ENCODE assay signal across 8 cellular contexts in genomic region chr7:150977382-150978135, GRCh38. TPM values are rescaled to one million over a fixed set of nuclear protein-coding genes. Genes with fewer than 3 reads are reported as not detected.
DNase-seq lines count a peak whose midpoint lies in the region; ATAC-seq, FAIRE-seq and TF ChIP-seq lines count a peak whose summit lies in the region.

No MANE protein-coding gene starts in this region.

- intact Hi-C loops in gastrocnemius medialis (cut with DNase I; ENCODE audit: low total_unique reads): no loop called here

- DNase-seq in COR-L47 (lab: John Stamatoyannopoulos, UW) (peak; percentile 46), coronary artery (ENCODE audit: low spot score) (no peak), G401 (ENCODE audit: low spot score) (no peak), NCI-H524 treated with DMSO at 0.1 percent for 48 hours (lab: John Stamatoyannopoulos, UW) (no peak), gastrocnemius medialis (no peak), GM12892 (ENCODE audit: insufficient read length) (no peak)

- peaks cover 7% of the 10 kb centered on the region for H3F3A ChIP-seq in neural cell (ENCODE audit: insufficient read depth, low read length, poor library complexity, severe bottlenecking)

- H3K9ac ChIP-seq in neural cell (ENCODE audit: low read length): peak overlapping the region; percentile 74

- H3K4me1 ChIP-seq in gastrocnemius medialis: peaks cover 6 to 18% of the 10 kb centered on the region in 2 donors

- H3K27ac ChIP-seq in coronary artery (no peak overlapping the region), neural cell (ENCODE audit: low read length) (peak overlapping the region; percentile 57), gastrocnemius medialis (no peak overlapping the region)

- no peaks in the 10 kb centered on the region for H3K9me2 ChIP-seq in neural cell (ENCODE audit: insufficient read depth, low read length)

- H3K27ac Mint-ChIP-seq in IgD-negative memory B cell: peak overlapping the region in 2 of 3 donors; percentile 31 to 55

- TF ChIP-seq RAD21 in neural cell (conservative IDR thresholded peaks at IDR 0.05): no peak

- H3K79me2 ChIP-seq in neural cell (replicated peaks; ENCODE audit: insufficient read depth, low read length): peaks cover 37% of the 10 kb centered on the region

- H3K4me3 ChIP-seq in coronary artery: peak overlapping the region; percentile 63
- H3K4me3 ChIP-seq in neural cell (ENCODE audit: low read length): peak overlapping the region; percentile 72
- H3K4me3 ChIP-seq in gastrocnemius medialis: peak overlapping the region in 1 of 4 donors; percentile 18

- H3K36me3 Mint-ChIP-seq in IgD-negative memory B cell: no peaks in the 10 kb centered on the region

- peak overlapping the region; percentile 93 for H3K4me2 ChIP-seq in neural cell (ENCODE audit: low read length)

- in situ Hi-C loops in G401 (cut with HindIII; ENCODE audit: low sequenced_read_pairs): no loop called here
- in situ Hi-C loops in gastrocnemius medialis (cut with MboI; ENCODE audit: low sequenced_read_pairs in 4 of 4): loop anchor here in 3 of 4 donors (25.0 kb wide), 1 partner anchor 190 kb away; no protein-coding TSS in a partner anchor

- H3K9me3 Mint-ChIP-seq in IgD-negative memory B cell: peaks cover 0 to 1% (median 0%) of the 10 kb centered on the region in 3 donors

- H2AFZ ChIP-seq in neural cell (ENCODE audit: low read depth, low read length): no peak overlapping the region

- H3K27me3 ChIP-seq in neural cell (ENCODE audit: insufficient read depth, low read depth, low read length): no peaks in the 10 kb centered on the region
- peaks cover 56 to 74% (median 62%) of the 10 kb centered on the region in 3 donors for H3K27me3 ChIP-seq in gastrocnemius medialis

- TF ChIP-seq POLR2A in gastrocnemius medialis (IDR thresholded peaks at IDR 0.05) (no peak), GM12892 (IDR thresholded peaks at IDR 0.05; ENCODE audit: low read depth, low read length) (no peak)

- H3K27me3 Mint-ChIP-seq in IgD-negative memory B cell: peaks cover 35% of the 10 kb centered on the region

- peak overlapping the region; percentile 75 to 88 (median 81) for H3K4me3 Mint-ChIP-seq in IgD-negative memory B cell

- no peaks in the 10 kb centered on the region for H4K20me1 ChIP-seq in neural cell (ENCODE audit: insufficient read depth)

- TF ChIP-seq CTCF in coronary artery (IDR thresholded peaks at IDR 0.05) (no peak), neural cell (IDR thresholded peaks at IDR 0.05; ENCODE audit: poor library complexity, severe bottlenecking) (no peak), gastrocnemius medialis (IDR thresholded peaks at IDR 0.05 in 4 of 5, conservative IDR thresholded peaks at IDR 0.05 in 1 of 5) (no peak)

- no peak for TF ChIP-seq EP300 in neural cell (conservative IDR thresholded peaks at IDR 0.05; ENCODE audit: poor library complexity, severe bottlenecking)

- peaks cover 16 to 28% (median 26%) of the 10 kb centered on the region in 3 donors for H3K4me1 Mint-ChIP-seq in IgD-negative memory B cell

- H3K9me3 ChIP-seq in neural cell (ENCODE audit: low read length) (no peaks in the 10 kb centered on the region), gastrocnemius medialis (no peaks in the 10 kb centered on the region)

- H3K36me3 ChIP-seq in neural cell (ENCODE audit: insufficient read depth, low read length) (no peaks in the 10 kb centered on the region), gastrocnemius medialis (no peaks in the 10 kb centered on the region)

- no peak for FAIRE-seq in GM12892 (lab: Jason Lieb, UNC)

- no peak for ATAC-seq in gastrocnemius medialis

TF ChIP-seq in neural cell, 6 proteins besides CTCF, POLR2A, EP300 and RAD21:
- TF ChIP-seq MXI1 (conservative IDR thresholded peaks at IDR 0.05; ENCODE audit: poor library complexity, severe bottlenecking) (peak; percentile 36), EZH2 (IDR thresholded peaks at IDR 0.05; ENCODE audit: borderline replicate concordance, insufficient read depth, low read length, poor library complexity, severe bottlenecking) (no peak), POLR2AphosphoS5 (IDR thresholded peaks at IDR 0.05) (peak; percentile 29), TAF1 (IDR thresholded peaks at IDR 0.05; ENCODE audit: low read depth) (no peak), SMC3 (conservative IDR thresholded peaks at IDR 0.05; ENCODE audit: poor library complexity) (no peak)
- TF ChIP-seq, protein P1, sequence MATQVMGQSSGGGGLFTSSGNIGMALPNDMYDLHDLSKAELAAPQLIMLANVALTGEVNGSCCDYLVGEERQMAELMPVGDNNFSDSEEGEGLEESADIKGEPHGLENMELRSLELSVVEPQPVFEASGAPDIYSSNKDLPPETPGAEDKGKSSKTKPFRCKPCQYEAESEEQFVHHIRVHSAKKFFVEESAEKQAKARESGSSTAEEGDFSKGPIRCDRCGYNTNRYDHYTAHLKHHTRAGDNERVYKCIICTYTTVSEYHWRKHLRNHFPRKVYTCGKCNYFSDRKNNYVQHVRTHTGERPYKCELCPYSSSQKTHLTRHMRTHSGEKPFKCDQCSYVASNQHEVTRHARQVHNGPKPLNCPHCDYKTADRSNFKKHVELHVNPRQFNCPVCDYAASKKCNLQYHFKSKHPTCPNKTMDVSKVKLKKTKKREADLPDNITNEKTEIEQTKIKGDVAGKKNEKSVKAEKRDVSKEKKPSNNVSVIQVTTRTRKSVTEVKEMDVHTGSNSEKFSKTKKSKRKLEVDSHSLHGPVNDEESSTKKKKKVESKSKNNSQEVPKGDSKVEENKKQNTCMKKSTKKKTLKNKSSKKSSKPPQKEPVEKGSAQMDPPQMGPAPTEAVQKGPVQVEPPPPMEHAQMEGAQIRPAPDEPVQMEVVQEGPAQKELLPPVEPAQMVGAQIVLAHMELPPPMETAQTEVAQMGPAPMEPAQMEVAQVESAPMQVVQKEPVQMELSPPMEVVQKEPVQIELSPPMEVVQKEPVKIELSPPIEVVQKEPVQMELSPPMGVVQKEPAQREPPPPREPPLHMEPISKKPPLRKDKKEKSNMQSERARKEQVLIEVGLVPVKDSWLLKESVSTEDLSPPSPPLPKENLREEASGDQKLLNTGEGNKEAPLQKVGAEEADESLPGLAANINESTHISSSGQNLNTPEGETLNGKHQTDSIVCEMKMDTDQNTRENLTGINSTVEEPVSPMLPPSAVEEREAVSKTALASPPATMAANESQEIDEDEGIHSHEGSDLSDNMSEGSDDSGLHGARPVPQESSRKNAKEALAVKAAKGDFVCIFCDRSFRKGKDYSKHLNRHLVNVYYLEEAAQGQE (IDR thresholded peaks at IDR 0.05; ENCODE audit: borderline replicate concordance): no peak
TF ChIP-seq in neural cell: peak in this region for 2.

RNA-seq across cellular contexts. Expression of gene KCNH2, which starts 0.6 kb away (rescaled TPM):
- polyA plus RNA-seq in IgD-negative memory B cell (2.5 TPM), neural cell (24.4 and 35.5 TPM in 2 replicates)
- 45.4 and 48.0 TPM in 2 replicates for polyA minus RNA-seq in neural cell
- 10.8 and 11.5 TPM in 2 replicates for total RNA-seq in G401 (2014; rRNA removed; shearing (Covaris generic))
- under 1 TPM in 3 of 4 donors, not detected in 1; 0.19 to 1.00 (median 0.46) TPM for total RNA-seq in gastrocnemius medialis
- 0.11 TPM for polyA plus RNA-seq in GM12892 (2012; ENCODE audit: missing spikeins)

RNA-seq across cellular contexts. Expression of gene NOS3, which starts 13.3 kb away (rescaled TPM):
- polyA plus RNA-seq in IgD-negative memory B cell: 2.0 TPM
- not detected in 2 replicates for polyA plus RNA-seq in neural cell
- polyA minus RNA-seq in neural cell: not detected in 2 replicates
- 34.5 and 41.6 TPM in 2 replicates for total RNA-seq in G401 (2014; rRNA removed; shearing (Covaris generic))
- 10 to 100 TPM in 1 of 4 donors, 1 to 10 TPM in 3; 1.4 to 10.8 (median 4.2) TPM for total RNA-seq in gastrocnemius medialis
- 0.23 TPM for polyA plus RNA-seq in GM12892 (2012; ENCODE audit: missing spikeins)

RNA-seq across cellular contexts. Expression of gene ATG9B, which starts 46.7 kb away (rescaled TPM):
- polyA plus RNA-seq in IgD-negative memory B cell (11.2 TPM), neural cell (1.2 and 1.4 TPM in 2 replicates)
- polyA minus RNA-seq in neural cell: 0.58 TPM in 1 of 2 replicates, not detected in the other
- 0.34 and 0.49 TPM in 2 replicates for total RNA-seq in G401 (2014; rRNA removed; shearing (Covaris generic))
- under 1 TPM in 1 of 4 donors, not detected in 3; 0.31 TPM for total RNA-seq in gastrocnemius medialis
- 0.25 TPM for polyA plus RNA-seq in GM12892 (2012; ENCODE audit: missing spikeins)

RNA-seq across cellular contexts. Expression of gene ABCB8, which starts 50.7 kb away (rescaled TPM):
- polyA plus RNA-seq in IgD-negative memory B cell (21.6 TPM), neural cell (34.4 and 40.5 TPM in 2 replicates)
- 49.4 and 51.7 TPM in 2 replicates for polyA minus RNA-seq in neural cell
- 34.0 and 57.0 TPM in 2 replicates for total RNA-seq in G401 (2014; rRNA removed; shearing (Covaris generic))
- 10 to 100 TPM; 10.4 to 25.7 (median 16.2) TPM for total RNA-seq in gastrocnemius medialis
- 8.2 TPM for polyA plus RNA-seq in GM12892 (2012; ENCODE audit: missing spikeins)
